11 cellular contexts compared by ENCODE assay signal in genomic region chr2:197502685-197503084, GRCh38. TPM values are rescaled to one million over a fixed set of nuclear protein-coding genes. Genes with fewer than 3 reads are reported as not detected.
DNase-seq lines count a peak whose midpoint lies in the region; ATAC-seq and TF ChIP-seq lines count a peak whose summit lies in the region.
"Had no signal": no experiment of that assay in that cellular context is flagged by ENCODE, and none has a peak within 500 bp of the region (broad histone marks: within the 10 kb centered on the region; RNA-seq: fewer than 3 reads in every experiment).

No MANE protein-coding gene starts in this region.

- H3F3A ChIP-seq in SK-N-SH (replicated peaks; ENCODE audit: insufficient read depth) = peaks cover 16% of the 10 kb centered on the region

- peaks cover 13 to 15% of the 10 kb centered on the region in 2 experiments; a peak in 3 of 4 replicates for H3K4me1 ChIP-seq in SK-N-SH (ENCODE audit: control insufficient read depth in 1 of 2, insufficient read depth in 2 of 2, low read depth in 1 of 2, low read length in 1 of 2)
- H3K4me1 ChIP-seq in NT2/D1 (ENCODE audit: insufficient read depth, insufficient read length) = no peaks in the 10 kb centered on the region
- peaks cover 22% of the 10 kb centered on the region for H3K4me1 ChIP-seq in osteoblast (ENCODE audit: insufficient read depth, low read length)

- H2AFZ ChIP-seq in SK-N-SH (ENCODE audit: low read depth) (no peak overlapping the region), osteoblast (ENCODE audit: low read length) (no peak overlapping the region)

- H3K4me2 ChIP-seq in SK-N-SH (peak overlapping the region; percentile 90; the same call in 1 of the 2 replicates), osteoblast (ENCODE audit: insufficient read depth, low read length) (peak overlapping the region; percentile 86)

- TF ChIP-seq RAD21 in SK-N-SH (IDR thresholded peaks at IDR 0.05; ENCODE audit: low read length) = no peak

- H3K9ac ChIP-seq in SK-N-SH = no peak overlapping the region
- H3K9ac ChIP-seq in NT2/D1 (ENCODE audit: insufficient read length, low read depth) = no peak overlapping the region

- POLR2A ChIA-PET in SK-N-SH (lab: Yijun Ruan, JAX) = interaction anchor here (0.6 to 0.8 kb wide), 2 partner anchors 13 to 14 kb away, joined by 3 read pairs; no protein-coding TSS in a partner anchor

- no peak for TF ChIP-seq CTCF in SK-N-SH (IDR thresholded peaks at IDR 0.05)
- TF ChIP-seq CTCF in chondrocyte (IDR thresholded peaks at IDR 0.05) = no peak
- no peak for TF ChIP-seq CTCF in osteoblast (IDR thresholded peaks at IDR 0.05; ENCODE audit: extremely low read depth, low read depth, low read length)

- no peak overlapping the region for H3K4me3 ChIP-seq in SK-N-SH (ENCODE audit: low read depth in 2 of 2, low read length in 1 of 2)
- H3K4me3 ChIP-seq in NT2/D1 (ENCODE audit: insufficient read length, low read depth) = peak overlapping the region; percentile 94
- no peak overlapping the region for H3K4me3 ChIP-seq in osteoblast (ENCODE audit: insufficient read depth, low read length)
- H3K4me3 ChIP-seq: testis had no signal

- ATAC-seq in SK-N-SH treated with all-trans-retinoic acid at 6 μM for 48 hours = no peak

- H4K20me1 ChIP-seq in SK-N-SH (ENCODE audit: insufficient read depth) (peaks cover 14% of the 10 kb centered on the region), osteoblast (ENCODE audit: insufficient read depth, low read length) (peaks cover 15% of the 10 kb centered on the region)

- no peaks in the 10 kb centered on the region for H3K9me3 ChIP-seq in SK-N-SH
- H3K9me3 ChIP-seq in NT2/D1 (ENCODE audit: insufficient read depth, low read length) = no peaks in the 10 kb centered on the region
- H3K9me3 ChIP-seq in osteoblast (ENCODE audit: low read depth, low read length) = no peaks in the 10 kb centered on the region
- H3K9me3 ChIP-seq: testis had no signal

- CTCF ChIA-PET in SK-N-SH (lab: Yijun Ruan, JAX) = interaction anchor here (0.9 to 1.2 kb wide), 2 partner anchors 11 to 205 kb away, joined by 3 read pairs; no protein-coding TSS in a partner anchor

- H3K27ac ChIP-seq in SK-N-SH (ENCODE audit: low read depth in 2 of 2, low read length in 1 of 2) (no peak overlapping the region), osteoblast (ENCODE audit: low read depth, low read length) (no peak overlapping the region)

- 65% methylated on average over 4 of the region's 4 CpGs for WGBS in SK-N-SH (ENCODE audit: low lambda C conversion rate)

- H3K4me3 Mint-ChIP-seq in chondrocyte (ENCODE audit: unreplicated experiment) = no peak overlapping the region

- TF ChIP-seq EP300 in SK-N-SH (IDR thresholded peaks at IDR 0.05; ENCODE audit: borderline replicate concordance in 1 of 2, low read depth in 1 of 2, low read length in 1 of 2) = no peak

- H3K4me1 Mint-ChIP-seq in chondrocyte (ENCODE audit: low read depth) = peaks cover 32% of the 10 kb centered on the region

- H3K27me3 ChIP-seq in SK-N-SH (ENCODE audit: insufficient read depth) = no peaks in the 10 kb centered on the region
- H3K27me3 ChIP-seq in NT2/D1 (ENCODE audit: insufficient read depth, insufficient read length) = no peaks in the 10 kb centered on the region
- H3K27me3 ChIP-seq in osteoblast (ENCODE audit: insufficient read depth, low read length) = no peaks in the 10 kb centered on the region
- H3K27me3 ChIP-seq: testis had no signal

- peaks cover 5% of the 10 kb centered on the region for H3K36me3 Mint-ChIP-seq in chondrocyte (ENCODE audit: low read depth)

- peak overlapping the region; percentile 24 for H3K27ac Mint-ChIP-seq in chondrocyte (ENCODE audit: unreplicated experiment)

- DNase-seq in SK-N-SH (no peak), NT2/D1 (ENCODE audit: low read depth, low spot score) (no peak), chondrocyte (ENCODE audit: low spot score) (no peak), osteoblast (ENCODE audit: insufficient read length, low spot score, missing footprints) (no peak), NCI-H1417 (lab: John Stamatoyannopoulos, UW) (no peak), DMS79 treated with DMSO at 0.1 percent for 48 hours (lab: John Stamatoyannopoulos, UW) (no peak), GDM1 (lab: John Stamatoyannopoulos, UW) (no peak)
- DNase-seq: NCI-H1694 treated with DMSO at 0.1 percent for 48 hours; stimulated activated CD4-positive, alpha-beta T cell treated with anti-CD3 and anti-CD28 coated beads, Interleukin-1b, Interleukin-23, amount 100 ng/mL, for 48 hours; testis had no signal

- no peaks in the 10 kb centered on the region for H3K27me3 Mint-ChIP-seq in chondrocyte (ENCODE audit: low read depth)

- H3K36me3 ChIP-seq in SK-N-SH (replicated peaks in 1 of 2; ENCODE audit: control insufficient read depth in 1 of 2, insufficient read depth in 2 of 2, low read length in 1 of 2) = peaks cover 36 to 40% of the 10 kb centered on the region in 2 experiments
- H3K36me3 ChIP-seq in NT2/D1 (ENCODE audit: insufficient read depth, insufficient read length, low read length) = peaks cover 79% of the 10 kb centered on the region
- peaks cover 28% of the 10 kb centered on the region for H3K36me3 ChIP-seq in osteoblast (ENCODE audit: insufficient read depth, low read length)

- peaks cover 63% of the 10 kb centered on the region for H3K79me2 ChIP-seq in SK-N-SH (ENCODE audit: insufficient read depth)
- peaks cover 58% of the 10 kb centered on the region for H3K79me2 ChIP-seq in osteoblast (ENCODE audit: insufficient read depth, low read length)

- H3K9me3 Mint-ChIP-seq in chondrocyte (ENCODE audit: low read depth) = no peaks in the 10 kb centered on the region

- H3K9me2 ChIP-seq in SK-N-SH = no peaks in the 10 kb centered on the region

TF ChIP-seq in SK-N-SH, 30 proteins besides CTCF, POLR2A, EP300 and RAD21 (continues in another document):
- TF ChIP-seq GABPA (IDR thresholded peaks at IDR 0.05; ENCODE audit: low read depth) (no peak), TAF1 (IDR thresholded peaks at IDR 0.05; ENCODE audit: borderline replicate concordance, low read depth, low read length) (no peak), USF1 (IDR thresholded peaks at IDR 0.05; ENCODE audit: borderline replicate concordance, low read depth) (no peak), GATA2 (CRISPR knock-in tag; IDR thresholded peaks at IDR 0.05) (no peak), RXRA (IDR thresholded peaks at IDR 0.05; ENCODE audit: borderline replicate concordance, low read depth) (no peak), NRF1 (IDR thresholded peaks at IDR 0.05; ENCODE audit: low read depth, low read length) (no peak)

TF ChIP-seq in SK-N-SH treated with all-trans-retinoic acid at 6 μM for 48 hours, 23 proteins besides CTCF, POLR2A, EP300 and RAD21 (continues in another document):
- TF ChIP-seq BACH2 (CRISPR knock-in tag; IDR thresholded peaks at IDR 0.05; ENCODE audit: borderline replicate concordance) = no peak
- TF ChIP-seq GLIS3 (CRISPR knock-in tag; IDR thresholded peaks at IDR 0.05) = no peak
- no peak for TF ChIP-seq ZC3H10 (CRISPR knock-in tag; IDR thresholded peaks at IDR 0.05)
- no peak for TF ChIP-seq TSHZ2 (CRISPR knock-in tag; IDR thresholded peaks at IDR 0.05)
- TF ChIP-seq ARNTL (CRISPR knock-in tag; IDR thresholded peaks at IDR 0.05; ENCODE audit: borderline replicate concordance, low read depth) = no peak
- no peak for TF ChIP-seq ISL1 (CRISPR knock-in tag; IDR thresholded peaks at IDR 0.05)
- no peak for TF ChIP-seq TOX (CRISPR knock-in tag; IDR thresholded peaks at IDR 0.05; ENCODE audit: borderline replicate concordance)
- TF ChIP-seq ESRRG (CRISPR knock-in tag; IDR thresholded peaks at IDR 0.05) = no peak
- TF ChIP-seq ZNF8 (CRISPR knock-in tag; IDR thresholded peaks at IDR 0.05) = no peak

RNA-seq across cellular contexts. Expression of gene HSPE1, which starts 2.5 kb away (rescaled TPM):
- polyA plus RNA-seq in SK-N-SH (2012; rRNA removed) = 130 and 142 TPM in 2 replicates
- polyA plus RNA-seq in SK-N-SH (2012; cell fraction: cytosol; rRNA removed) = 214 and 427 TPM in 2 replicates
- polyA plus RNA-seq in SK-N-SH (2012; cell fraction: nucleus; rRNA removed) = 26.6 and 39.8 TPM in 2 replicates
- total RNA-seq in chondrocyte = 55.2 to 99.6 TPM (median 55.4 TPM) in 3 replicates
- total RNA-seq in osteoblast = 23.5 and 30.6 TPM in 2 replicates

RNA-seq across cellular contexts. Expression of gene HSPD1, which starts 3.0 kb away (rescaled TPM):
- polyA plus RNA-seq in SK-N-SH (2012; rRNA removed) = 212 and 227 TPM in 2 replicates
- polyA plus RNA-seq in SK-N-SH (2012; cell fraction: cytosol; rRNA removed) = 255 and 362 TPM in 2 replicates
- 101 and 200 TPM in 2 replicates for polyA plus RNA-seq in SK-N-SH (2012; cell fraction: nucleus; rRNA removed)
- total RNA-seq in chondrocyte = 149 to 195 TPM (median 152 TPM) in 3 replicates
- total RNA-seq in osteoblast = 117 and 121 TPM in 2 replicates

RNA-seq across cellular contexts. Expression of gene MOB4, which starts 13.2 kb away (rescaled TPM):
- 22.0 and 24.6 TPM in 2 replicates for polyA plus RNA-seq in SK-N-SH (2012; rRNA removed)
- polyA plus RNA-seq in SK-N-SH (2012; cell fraction: cytosol; rRNA removed) = 34.7 and 47.5 TPM in 2 replicates
- 5.4 and 10.6 TPM in 2 replicates for polyA plus RNA-seq in SK-N-SH (2012; cell fraction: nucleus; rRNA removed)
- total RNA-seq in chondrocyte (30.8 to 32.8 TPM (median 32.3 TPM) in 3 replicates), osteoblast (26.4 and 33.3 TPM in 2 replicates)

RNA-seq across cellular contexts. Expression of gene COQ10B, which starts 49.3 kb away (rescaled TPM):
- polyA plus RNA-seq in SK-N-SH (2012; rRNA removed) = 3.6 and 4.5 TPM in 2 replicates
- polyA plus RNA-seq in SK-N-SH (2012; cell fraction: cytosol; rRNA removed) = 7.6 and 10.7 TPM in 2 replicates
- 1.4 and 3.2 TPM in 2 replicates for polyA plus RNA-seq in SK-N-SH (2012; cell fraction: nucleus; rRNA removed)
- total RNA-seq in chondrocyte (28.5 to 33.9 TPM (median 33.5 TPM) in 3 replicates), osteoblast (43.9 and 48.1 TPM in 2 replicates)
